10 cellular contexts compared by ENCODE assay signal in the genomic region with DNA sequence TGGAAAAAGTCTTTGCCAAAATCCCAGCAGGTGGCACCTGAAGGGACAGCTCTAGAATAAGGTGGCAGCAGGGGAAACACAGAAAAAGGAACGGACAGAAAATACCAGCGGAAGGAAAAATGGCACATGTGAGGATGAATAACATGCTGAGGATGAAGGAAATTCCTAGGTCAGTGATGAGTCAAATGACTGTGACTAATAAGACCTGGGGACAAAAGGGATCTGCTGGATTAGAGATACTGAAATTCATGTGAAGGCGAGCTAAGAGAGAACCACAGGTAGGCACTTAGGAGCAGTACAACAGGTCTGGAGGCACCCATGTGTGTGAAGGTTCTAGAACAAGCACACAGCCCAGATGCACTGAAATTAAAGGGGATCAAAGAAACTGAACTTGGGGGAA.
DNase-seq lines count a peak whose midpoint lies in the region; ATAC-seq, FAIRE-seq and TF ChIP-seq lines count a peak whose summit lies in the region.
"Had no signal": no experiment of that assay in that cellular context is flagged by ENCODE, and none has a peak within 500 bp of the region (broad histone marks: within the 10 kb centered on the region; RNA-seq: fewer than 3 reads in every experiment).

No MANE protein-coding gene starts in this region.

- ATAC-seq in HG03045 (IDR thresholded peaks at IDR 0.05; ENCODE audit: unreplicated experiment), result no peak

- no peaks in the 10 kb centered on the region for H3K27me3 ChIP-seq in sigmoid colon
- H3K27me3 ChIP-seq: heart right ventricle had no signal

- H3K4me3 Mint-ChIP-seq in Calu3 (ENCODE audit: low read depth, unreplicated experiment), result no peak overlapping the region

- H3K4me1 Mint-ChIP-seq in Calu3 (ENCODE audit: low read depth, unreplicated experiment), result peaks cover 20% of the 10 kb centered on the region

- no peaks in the 10 kb centered on the region for H3K27me3 Mint-ChIP-seq in Calu3 (ENCODE audit: unreplicated experiment)

- H3K4me3 ChIP-seq in epithelial cell of proximal tubule (ENCODE audit: low read depth, low read length) (no peak overlapping the region), sigmoid colon (no peak overlapping the region)
- H3K4me3 ChIP-seq: heart right ventricle had no signal

- 78 to 89% methylated on average over 3 of the region's 3 CpGs for WGBS in sigmoid colon, 2 donors

- no peak for TF ChIP-seq CTCF in epithelial cell of proximal tubule (conservative IDR thresholded peaks at IDR 0.05; ENCODE audit: low read depth, low read length)
- no peak for TF ChIP-seq CTCF in sigmoid colon (IDR thresholded peaks at IDR 0.05)
- TF ChIP-seq CTCF in D721Med (IDR thresholded peaks at IDR 0.05; ENCODE audit: insufficient read depth, missing control alignments), result no peak
- no peak for TF ChIP-seq CTCF in Calu3 (IDR thresholded peaks at IDR 0.05; ENCODE audit: unreplicated experiment)

- intact Hi-C loops in sigmoid colon (cut with DNase I) (no loop called here), Calu3 (cut with micrococcal nuclease; ENCODE audit: unreplicated experiment) (no loop called here)

- no peaks in the 10 kb centered on the region for H3K9me3 Mint-ChIP-seq in Calu3 (ENCODE audit: low read depth, unreplicated experiment)

- H3K27ac Mint-ChIP-seq in Calu3 (ENCODE audit: unreplicated experiment), result no peak overlapping the region

- no peak for TF ChIP-seq EP300 in sigmoid colon (IDR thresholded peaks at IDR 0.05)

- TF ChIP-seq POLR2A in sigmoid colon (IDR thresholded peaks at IDR 0.05), result no peak

- H3K9me3 ChIP-seq in sigmoid colon, result no peaks in the 10 kb centered on the region
- H3K9me3 ChIP-seq: heart right ventricle had no signal

- DNase-seq in Caki2 (ENCODE audit: low read depth), result peak; percentile 76
- peak; percentile 68 for DNase-seq in RKO (ENCODE audit: low spot score)
- DNase-seq in epithelial cell of proximal tubule (ENCODE audit: low read depth), result peak; percentile 40
- no peak for DNase-seq in sigmoid colon
- DNase-seq in D721Med (ENCODE audit: insufficient read length, low spot score), result no peak
- no peak for DNase-seq in Calu3
- no peak for DNase-seq in stimulated activated CD4-positive, alpha-beta T cell treated with anti-CD3 and anti-CD28 coated beads, Interleukin-4, amount 100 ng/mL, for 4 hours
- DNase-seq: heart right ventricle, retina had no signal

- peak overlapping the region; percentile 62 to 86 (median 81) for H3K27ac ChIP-seq in sigmoid colon

- in situ Hi-C loops in Caki2 (cut with HindIII; ENCODE audit: low pct_unique_long_range_greater_than_20kb, low sequenced_read_pairs), result loop anchor here (25.0 kb wide), 1 partner anchor 486 kb away; a partner anchor contains a TSS

- CTCF ChIA-PET in Calu3 (lab: Charles Lee), result interaction anchor here (0.5 to 0.6 kb wide), 2 partner anchors 10 to 341 kb away, joined by 3 read pairs; no protein-coding TSS in a partner anchor

- H3K36me3 ChIP-seq in sigmoid colon, result no peaks in the 10 kb centered on the region

- BruUV-seq in Calu3 (replicated peaks; lab: Mats Ljungman, UMichigan), result no TSS peak

- no peaks in the 10 kb centered on the region for H3K36me3 Mint-ChIP-seq in Calu3 (ENCODE audit: insufficient read depth, unreplicated experiment)

- peaks cover 0 to 91% (median 83%) of the 10 kb centered on the region in 4 donors for H3K4me1 ChIP-seq in sigmoid colon

- no peak for FAIRE-seq in D721Med (lab: Jason Lieb, UNC)

Comparison
In these comparisons a context has a peak if more than half of its experiments do, and no peak if none do; other contexts are left out.
1. DNase-seq: peak in Caki2 (single experiment), RKO (single experiment) and epithelial cell of proximal tubule (single experiment); none in sigmoid colon (single experiment), D721Med (single experiment), Calu3 (single experiment) and stimulated activated CD4-positive, alpha-beta T cell treated with anti-CD3 and anti-CD28 coated beads, Interleukin-4, amount 100 ng/mL, for 4 hours (0 of 2).